26 cellular contexts compared by ENCODE assay signal in the genomic region with DNA sequence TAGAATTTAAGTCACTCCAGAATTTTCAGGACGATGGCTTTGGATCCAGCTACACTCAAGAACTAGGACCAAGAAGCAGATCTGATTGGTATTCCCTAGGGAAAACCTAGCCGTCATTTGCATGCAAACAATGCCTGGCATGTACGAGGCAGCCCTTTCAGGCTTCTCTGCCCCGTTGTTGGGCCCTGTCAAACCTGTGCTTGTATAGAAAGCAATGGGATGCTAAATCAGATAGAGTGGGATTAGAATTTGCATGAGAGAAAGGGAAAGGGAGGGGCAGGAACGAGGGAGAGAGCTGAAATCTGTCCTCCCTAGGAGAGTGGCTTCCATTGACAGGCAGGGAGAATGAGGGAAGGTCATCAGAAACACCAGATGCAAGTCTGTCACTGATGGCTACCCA.
"Had no signal": no experiment of that assay in that cellular context is flagged by ENCODE, and none has a peak within 500 bp of the region (broad histone marks: within the 10 kb centered on the region; RNA-seq: fewer than 3 reads in every experiment).

No MANE protein-coding gene starts in this region.

- H3K4me3 ChIP-seq: adrenal gland, breast epithelium, colonic mucosa, dorsolateral prefrontal cortex, gastroesophageal sphincter, heart left ventricle, left lung, sigmoid colon, smooth muscle cell, stomach, suprapubic skin, tibial nerve, uterus had no signal

- H3K27ac ChIP-seq: adrenal gland, breast epithelium, colonic mucosa, dorsolateral prefrontal cortex, gastroesophageal sphincter, heart left ventricle, left lung, sigmoid colon, stomach, suprapubic skin, tibial nerve, uterus had no signal

- H3K27me3 ChIP-seq: adrenal gland, breast epithelium, colonic mucosa, dorsolateral prefrontal cortex, gastroesophageal sphincter, heart left ventricle, left lung, sigmoid colon, stomach, suprapubic skin, tibial nerve, uterus had no signal

- H3K36me3 ChIP-seq: adrenal gland, breast epithelium, colonic mucosa, gastroesophageal sphincter, heart left ventricle, left lung, sigmoid colon, stomach, suprapubic skin, uterus had no signal

- H3K4me1 ChIP-seq: adrenal gland, breast epithelium, colonic mucosa, gastroesophageal sphincter, heart left ventricle, left lung, sigmoid colon, stomach, suprapubic skin, tibial nerve, uterus had no signal

- DNase-seq: activated B cell treated with CpG ODN at 0.5 μM for 24 hours; activated CD4-positive, alpha-beta T cell treated with anti-CD3 and anti-CD28 coated beads for 36 hours; activated CD4-positive, alpha-beta T cell treated with anti-CD3 and anti-CD28 coated beads, Interleukin-2, amount 50 U/mL, for 4 hours; activated CD8-positive, alpha-beta memory T cell treated with anti-CD3 and anti-CD28 coated beads, Interleukin-2, amount 50 U/mL, for 48 hours; activated naive CD4-positive, alpha-beta T cell; activated T-cell treated with anti-CD3 and anti-CD28 coated beads, Interleukin-2, amount 50 U/mL, for 4 hours; adrenal gland; colonic mucosa; dorsolateral prefrontal cortex; heart left ventricle; kidney glomerular epithelial cell; left lung; mammary epithelial cell; midbrain; natural killer cell; retina; sigmoid colon; stimulated activated CD4-positive, alpha-beta T cell treated with anti-CD3 and anti-CD28 coated beads, Interleukin-15, amount 100 ng/mL, for 24 hours; stomach; T1000; uterus had no signal

- H3K9me3 ChIP-seq: adrenal gland, breast epithelium, colonic mucosa, gastroesophageal sphincter, left lung, stomach, suprapubic skin, tibial nerve, uterus had no signal
